ENCODE assay signal across 9 cellular contexts in genomic region chr10:74081192-74081803, GRCh38.
DNase-seq lines count a peak whose midpoint lies in the region; ATAC-seq, FAIRE-seq and TF ChIP-seq lines count a peak whose summit lies in the region.
"Had no signal": no experiment of that assay in that cellular context is flagged by ENCODE, and none has a peak within 500 bp of the region (broad histone marks: within the 10 kb centered on the region; RNA-seq: fewer than 3 reads in every experiment).

No MANE protein-coding gene starts in this region.

- H3K4me3 ChIP-seq in DOHH2 (ENCODE audit: low read length): no peak overlapping the region

- no peak overlapping the region for H3K4me3 Mint-ChIP-seq in brain

- peak overlapping the region in 3 of 5 experiments; percentile 52 to 80 (median 73) for H3K27ac Mint-ChIP-seq in brain

- H3K27me3 Mint-ChIP-seq in brain: no peaks in the 10 kb centered on the region

- peaks cover 8% of the 10 kb centered on the region; the same call in 1 of the 2 replicates for H3K79me2 ChIP-seq in DOHH2 (ENCODE audit: control insufficient read depth, low read length)

- peak; percentile 76 for TF ChIP-seq CTCF in DOHH2 (IDR thresholded peaks at IDR 0.05; ENCODE audit: low read depth, low read length, poor library complexity, severe bottlenecking)
- TF ChIP-seq CTCF in brain (conservative IDR thresholded peaks at IDR 0.05): peak; percentile 72 to 82

- no peak for ATAC-seq in HG02759 (IDR thresholded peaks at IDR 0.05; ENCODE audit: unreplicated experiment)
- no peak for ATAC-seq in GM18502 (IDR thresholded peaks at IDR 0.05; ENCODE audit: poor library complexity, unreplicated experiment)

- H3K9me2 ChIP-seq in DOHH2 (replicated peaks; ENCODE audit: control insufficient read depth, low read length): no peaks in the 10 kb centered on the region

- no peaks in the 10 kb centered on the region for H3K27me3 ChIP-seq in DOHH2 (ENCODE audit: control insufficient read depth, low read length)

- peaks cover 13% of the 10 kb centered on the region for H3K36me3 Mint-ChIP-seq in brain
- H3K36me3 Mint-ChIP-seq: activated naive CD4-positive, alpha-beta T cell treated with anti-CD3 and anti-CD28 coated beads, Interleukin-2, amount 50 U/mL, for 72 hours had no signal

- H3K4me1 Mint-ChIP-seq in brain: peaks cover 53% of the 10 kb centered on the region

- peaks cover 35% of the 10 kb centered on the region for H3K36me3 ChIP-seq in DOHH2 (ENCODE audit: control insufficient read depth, low read length)

- H3K4me2 ChIP-seq in DOHH2 (ENCODE audit: low read length): peak overlapping the region; percentile 71

- peaks cover 53% of the 10 kb centered on the region for H3K4me1 ChIP-seq in DOHH2 (ENCODE audit: control insufficient read depth, low read length)

- peak; percentile 18 for DNase-seq in HuH-7.5 (ENCODE audit: low spot score)
- DNase-seq in SK-N-DZ (ENCODE audit: low spot score): peak; percentile 62
- DNase-seq in stimulated activated CD4-positive, alpha-beta T cell treated with anti-CD3 and anti-CD28 coated beads, Interleukin-4, amount 100 ng/mL, for 1 hour: peak; percentile 20

- H4K20me1 ChIP-seq in DOHH2 (ENCODE audit: control insufficient read depth, insufficient read depth, low read depth, low read length): no peaks in the 10 kb centered on the region

- peak; percentile 24 for FAIRE-seq in islet of Langerhans (lab: Jason Lieb, UNC)

- no peaks in the 10 kb centered on the region for H3K9me3 Mint-ChIP-seq in brain
- H3K9me3 Mint-ChIP-seq: activated naive CD4-positive, alpha-beta T cell treated with anti-CD3 and anti-CD28 coated beads, Interleukin-2, amount 50 U/mL, for 72 hours had no signal

- peaks cover 14% of the 10 kb centered on the region for H3F3A ChIP-seq in DOHH2 (ENCODE audit: control insufficient read depth, insufficient read depth)

- peak overlapping the region; percentile 71; the same call in 1 of the 2 replicates for H3K27ac ChIP-seq in DOHH2 (ENCODE audit: low read depth, low read length)

- no peaks in the 10 kb centered on the region for H3K9me3 ChIP-seq in DOHH2 (ENCODE audit: control insufficient read depth, insufficient read depth, low read length)
